8 cellular contexts compared by ENCODE assay signal in the genomic region with DNA sequence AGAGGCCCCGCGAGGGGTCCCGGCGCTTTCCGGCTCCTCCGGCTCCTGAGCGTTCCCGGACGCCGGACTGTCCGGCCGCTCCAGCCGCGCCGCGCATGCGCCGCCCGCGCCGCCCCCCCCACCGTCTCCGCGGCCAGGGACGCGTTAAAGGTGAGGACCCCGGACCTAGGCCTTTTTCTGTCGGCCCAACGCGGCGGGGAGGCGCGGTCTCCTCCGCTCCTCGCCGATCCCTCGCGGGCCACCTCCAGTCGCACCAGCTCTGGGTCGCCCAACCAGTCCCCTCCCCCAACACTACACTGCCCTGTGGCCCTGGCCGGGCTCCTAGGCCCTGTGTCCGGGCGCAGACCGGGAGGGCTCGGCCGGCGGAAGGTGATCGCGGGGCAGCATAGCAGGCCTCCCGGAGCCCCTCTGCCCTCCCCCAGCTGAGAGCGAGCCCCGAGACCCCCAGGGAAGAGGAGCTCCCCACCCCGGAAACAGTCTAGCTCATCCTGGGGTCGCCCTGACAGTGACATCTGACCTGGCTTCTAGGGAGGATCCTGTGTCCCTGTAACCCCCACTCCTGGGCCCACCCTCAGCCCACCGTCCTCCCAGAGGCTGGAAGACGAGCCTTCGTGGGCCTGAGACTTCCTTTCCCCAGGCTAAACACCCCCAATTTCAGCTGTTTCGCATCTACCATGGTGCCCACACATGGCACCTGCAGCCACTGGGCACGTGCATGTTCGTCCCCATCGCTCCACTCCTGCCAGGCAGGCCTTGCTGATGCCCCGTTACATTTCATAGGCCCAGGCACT. TPM values are rescaled to one million over a fixed set of nuclear protein-coding genes. Genes with fewer than 3 reads are reported as not detected.
DNase-seq lines count a peak whose midpoint lies in the region; ATAC-seq and TF ChIP-seq lines count a peak whose summit lies in the region.

No MANE protein-coding gene starts in this region.

- no peaks in the 10 kb centered on the region for H3K9me3 Mint-ChIP-seq in activated naive CD8-positive, alpha-beta T cell treated with anti-CD3 and anti-CD28 coated beads, Interleukin-2, amount 10 ng/mL, durations not matched to agents 7 days and 5 days

- H3K4me1 ChIP-seq in heart left ventricle = peaks cover 27 to 66% (median 52%) of the 10 kb centered on the region in 12 donors
- H3K4me1 ChIP-seq in osteoblast (ENCODE audit: insufficient read depth, low read length) = peaks cover 40% of the 10 kb centered on the region

- H3K27me3 ChIP-seq in H7 (ENCODE audit: control insufficient read depth, insufficient read depth, low read length) (no peaks in the 10 kb centered on the region), heart left ventricle (peaks cover 0 to 50% (median 0%) of the 10 kb centered on the region in 9 donors), osteoblast (ENCODE audit: insufficient read depth, low read length) (no peaks in the 10 kb centered on the region)

- H3K4me1 Mint-ChIP-seq in activated naive CD8-positive, alpha-beta T cell treated with anti-CD3 and anti-CD28 coated beads, Interleukin-2, amount 10 ng/mL, durations not matched to agents 7 days and 5 days = no peaks in the 10 kb centered on the region

- H3K9me3 ChIP-seq in heart left ventricle = no peaks in the 10 kb centered on the region
- no peaks in the 10 kb centered on the region for H3K9me3 ChIP-seq in osteoblast (ENCODE audit: low read depth, low read length)

- TF ChIP-seq CTCF in heart left ventricle (IDR thresholded peaks at IDR 0.05) = no peak
- no peak for TF ChIP-seq CTCF in osteoblast (IDR thresholded peaks at IDR 0.05; ENCODE audit: extremely low read depth, low read depth, low read length)

- H3K4me3 ChIP-seq in H7 (ENCODE audit: insufficient read depth, low read depth, low read length) (peak overlapping the region; percentile 92), heart left ventricle (peak overlapping the region; percentile 70 to 100 (median 94)), osteoblast (ENCODE audit: insufficient read depth, low read length) (peak overlapping the region; percentile 99)

- no peak for ATAC-seq in activated naive CD8-positive, alpha-beta T cell treated with anti-CD3 and anti-CD28 coated beads, Interleukin-2, amount 10 ng/mL, durations not matched to agents 7 days and 5 days (ENCODE audit: low read depth)
- ATAC-seq in heart left ventricle = peak; percentile 14 to 58 (median 44)

- TF ChIP-seq POLR2A in heart left ventricle (IDR thresholded peaks at IDR 0.05) = peak in 1 of 2 donors; percentile 65

- H3K36me3 Mint-ChIP-seq in activated naive CD8-positive, alpha-beta T cell treated with anti-CD3 and anti-CD28 coated beads, Interleukin-2, amount 10 ng/mL, durations not matched to agents 7 days and 5 days = no peaks in the 10 kb centered on the region

- H3K27ac ChIP-seq in heart left ventricle = peak overlapping the region; percentile 84 to 99 (median 96)
- H3K27ac ChIP-seq in osteoblast (ENCODE audit: low read depth, low read length) = peak overlapping the region; percentile 87

- intact Hi-C loops in heart left ventricle (cut with DNase I) = loop anchor here in 4 of 10 donors (2.0 to 5.0 kb wide), 4 partner anchors 34 to 75 kb away; no protein-coding TSS in a partner anchor

- H2AFZ ChIP-seq in osteoblast (ENCODE audit: low read length) = peak overlapping the region; percentile 85

- peaks cover 38% of the 10 kb centered on the region for H4K20me1 ChIP-seq in osteoblast (ENCODE audit: insufficient read depth, low read length)

- no peak overlapping the region for H3K27ac Mint-ChIP-seq in activated naive CD8-positive, alpha-beta T cell treated with anti-CD3 and anti-CD28 coated beads, Interleukin-2, amount 10 ng/mL, durations not matched to agents 7 days and 5 days

- H3K36me3 ChIP-seq in H7 (replicated peaks; ENCODE audit: control insufficient read depth, insufficient read depth, low read length) = peaks cover 2% of the 10 kb centered on the region
- H3K36me3 ChIP-seq in heart left ventricle = peaks cover 0 to 5% (median 0%) of the 10 kb centered on the region in 9 donors
- peaks cover 5% of the 10 kb centered on the region for H3K36me3 ChIP-seq in osteoblast (ENCODE audit: insufficient read depth, low read length)

- peaks cover 53% of the 10 kb centered on the region for H3K79me2 ChIP-seq in osteoblast (ENCODE audit: insufficient read depth, low read length)

- DNase-seq in stimulated activated CD4-positive, alpha-beta T cell treated with anti-CD3 and anti-CD28 coated beads, Interleukin-4, amount 100 ng/mL, for 1 hour = peak; percentile 15
- DNase-seq in stimulated activated CD4-positive, alpha-beta T cell treated with anti-CD3 and anti-CD28 coated beads, Interleukin-4, amount 100 ng/mL, for 24 hours = no peak
- DNase-seq in H7 (peak; percentile 100), M059J (ENCODE audit: low read depth) (peak; percentile 77), heart left ventricle (peak; percentile 73 to 87 (median 78)), osteoblast (ENCODE audit: insufficient read length, low spot score, missing footprints) (peak; percentile 100)
- no peak for DNase-seq in activated naive CD8-positive, alpha-beta T cell treated with anti-CD3 and anti-CD28 coated beads, Interleukin-2, amount 10 ng/mL, durations not matched to agents 7 days and 5 days
- DNase-seq in activated CD4-positive, alpha-beta T cell treated with anti-CD3 and anti-CD28 coated beads for 1 hour = no peak

- peak overlapping the region; percentile 50 for H3K4me3 Mint-ChIP-seq in activated naive CD8-positive, alpha-beta T cell treated with anti-CD3 and anti-CD28 coated beads, Interleukin-2, amount 10 ng/mL, durations not matched to agents 7 days and 5 days

- 9 to 25% (median 17%) methylated on average over 21 to 62 of the region's 62 CpGs for WGBS in heart left ventricle, 4 donors

- POLR2A ChIA-PET in activated naive CD8-positive, alpha-beta T cell treated with anti-CD3 and anti-CD28 coated beads, Interleukin-2, amount 10 ng/mL, durations not matched to agents 7 days and 5 days (lab: Charles Lee) = no interaction called here

- peak overlapping the region; percentile 87 for H3K4me2 ChIP-seq in osteoblast (ENCODE audit: insufficient read depth, low read length)

- peaks cover 49% of the 10 kb centered on the region for H3K27me3 Mint-ChIP-seq in activated naive CD8-positive, alpha-beta T cell treated with anti-CD3 and anti-CD28 coated beads, Interleukin-2, amount 10 ng/mL, durations not matched to agents 7 days and 5 days

RNA-seq across cellular contexts. Expression of a gene that starts 14.7 kb away (rescaled TPM):
- 63.0 and 68.4 TPM in 2 replicates for total RNA-seq in H7 (2014; rRNA removed; shearing (Covaris generic))
- total RNA-seq in M059J (2014; rRNA removed; shearing (Covaris generic)) = 47.3 and 80.5 TPM in 2 replicates
- not detected for total RNA-seq in activated naive CD8-positive, alpha-beta T cell treated with anti-CD3 and anti-CD28 coated beads, Interleukin-2, amount 10 ng/mL, durations not matched to agents 7 days and 5 days
- 100 to 1,000 TPM in 1 of 9 donors, 10 to 100 TPM in 8; 51.4 to 129 (median 72.0) TPM for total RNA-seq in heart left ventricle
- 10 to 100 TPM; 54.2 to 89.2 TPM for polyA plus RNA-seq in heart left ventricle
- 66.9 and 75.3 TPM in 2 replicates for total RNA-seq in osteoblast

RNA-seq across cellular contexts. Expression of a gene that starts 47.3 kb away (rescaled TPM):
- not detected in 2 replicates for total RNA-seq in H7 (2014; rRNA removed; shearing (Covaris generic))
- total RNA-seq in M059J (2014; rRNA removed; shearing (Covaris generic)) = not detected in 2 replicates
- total RNA-seq in activated naive CD8-positive, alpha-beta T cell treated with anti-CD3 and anti-CD28 coated beads, Interleukin-2, amount 10 ng/mL, durations not matched to agents 7 days and 5 days = not detected
- total RNA-seq in heart left ventricle (1 to 10 TPM in 5 of 9 donors, not detected in 4; 2.0 to 3.7 (median 3.0) TPM), osteoblast (not detected in 2 replicates)
- polyA plus RNA-seq in heart left ventricle = under 1 TPM in 1 of 2 donors, not detected in 1; 0.64 TPM

RNA-seq across cellular contexts. Expression of a gene that starts 59.1 kb away (rescaled TPM):
- total RNA-seq in H7 (2014; rRNA removed; shearing (Covaris generic)) = not detected in 2 replicates
- not detected in 2 replicates for total RNA-seq in M059J (2014; rRNA removed; shearing (Covaris generic))
- not detected for total RNA-seq in activated naive CD8-positive, alpha-beta T cell treated with anti-CD3 and anti-CD28 coated beads, Interleukin-2, amount 10 ng/mL, durations not matched to agents 7 days and 5 days
- total RNA-seq in heart left ventricle = 1 to 10 TPM in 4 of 9 donors, under 1 TPM in 1, not detected in 4; 0.98 to 3.7 (median 2.8) TPM
- polyA plus RNA-seq in heart left ventricle = under 1 TPM in 1 of 2 donors, not detected in 1; 0.51 TPM
- total RNA-seq in osteoblast = not detected in 2 replicates

Comparison
In these comparisons a context has a peak if more than half of its experiments do, and no peak if none do; other contexts are left out.
1. DNase-seq: peak in stimulated activated CD4-positive, alpha-beta T cell treated with anti-CD3 and anti-CD28 coated beads, Interleukin-4, amount 100 ng/mL, for 1 hour (single experiment), H7 (single experiment), M059J (single experiment), heart left ventricle (5 of 5) and osteoblast (single experiment); none in stimulated activated CD4-positive, alpha-beta T cell treated with anti-CD3 and anti-CD28 coated beads, Interleukin-4, amount 100 ng/mL, for 24 hours (single experiment), activated naive CD8-positive, alpha-beta T cell treated with anti-CD3 and anti-CD28 coated beads, Interleukin-2, amount 10 ng/mL, durations not matched to agents 7 days and 5 days (single experiment) and activated CD4-positive, alpha-beta T cell treated with anti-CD3 and anti-CD28 coated beads for 1 hour (single experiment).
2. RNA of a gene that starts 14.7 kb away (total RNA-seq): 47.3 to 80.5 TPM in M059J, 66.9 to 75.3 TPM in osteoblast, 51.4 to 129 TPM in heart left ventricle and 63.0 to 68.4 TPM in H7; not detected in activated naive CD8-positive, alpha-beta T cell treated with anti-CD3 and anti-CD28 coated beads, Interleukin-2, amount 10 ng/mL, durations not matched to agents 7 days and 5 days; every median in the first group is over 10 times any median in the second.
3. Peak in every context shown above with its lines, with median percentiles within 50 percentile points of each other: H3K4me3 ChIP-seq.